In genomic region chr1:218284917-218285635, GRCh38 we compare ENCODE assay signal across 8 cellular contexts. TPM values are rescaled to one million over a fixed set of nuclear protein-coding genes. Genes with fewer than 3 reads are reported as not detected.
DNase-seq lines count a peak whose midpoint lies in the region; ATAC-seq and TF ChIP-seq lines count a peak whose summit lies in the region.

A gene with protein sequence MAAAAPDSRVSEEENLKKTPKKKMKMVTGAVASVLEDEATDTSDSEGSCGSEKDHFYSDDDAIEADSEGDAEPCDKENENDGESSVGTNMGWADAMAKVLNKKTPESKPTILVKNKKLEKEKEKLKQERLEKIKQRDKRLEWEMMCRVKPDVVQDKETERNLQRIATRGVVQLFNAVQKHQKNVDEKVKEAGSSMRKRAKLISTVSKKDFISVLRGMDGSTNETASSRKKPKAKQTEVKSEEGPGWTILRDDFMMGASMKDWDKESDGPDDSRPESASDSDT (plus strand): TSS chr1:218285293. CDS start chr1:218285317, 24 bp downstream.

- TF ChIP-seq CTCF in left ventricle myocardium inferior (IDR thresholded peaks at IDR 0.05; ENCODE audit: borderline replicate concordance) (peak; percentile 31), prostate gland (IDR thresholded peaks at IDR 0.05) (peak in 2 of 4 experiments; percentile 4 to 36)

- H3K9me3 ChIP-seq in left ventricle myocardium inferior (replicated peaks), result peaks cover 5% of the 10 kb centered on the region
- H3K9me3 ChIP-seq in prostate gland, result no peaks in the 10 kb centered on the region

- H3K9me3 Mint-ChIP-seq in T-helper 1 cell treated with Interleukin-12 subunit alpha and Interleukin-12 subunit beta and Interleukin-4 antibody, amounts not matched to agents 30 μg/mL and 1 μg/mL, for 36 hours, result no peaks in the 10 kb centered on the region

- peak within 1 kb of the TSS; percentile 88 for H3K27ac ChIP-seq in left ventricle myocardium inferior (replicated peaks)
- peak within 1 kb of the TSS; percentile 83 to 87 for H3K27ac ChIP-seq in prostate gland
- H3K27ac ChIP-seq in urinary bladder (ENCODE audit: low read depth), result no peak within 1 kb of the TSS

- peak; percentile 28 for TF ChIP-seq POLR2A in prostate gland (IDR thresholded peaks at IDR 0.05)

- H3K27me3 Mint-ChIP-seq in T-helper 1 cell treated with Interleukin-12 subunit alpha and Interleukin-12 subunit beta and Interleukin-4 antibody, amounts not matched to agents 30 μg/mL and 1 μg/mL, for 36 hours (ENCODE audit: low read depth), result peaks cover 4% of the 10 kb centered on the region

- peaks cover 7% of the 10 kb centered on the region for H3K27me3 ChIP-seq in left ventricle myocardium inferior (ENCODE audit: low read depth)
- H3K27me3 ChIP-seq in prostate gland (replicated peaks; ENCODE audit: insufficient read depth), result no peaks in the 10 kb centered on the region

- H3K4me3 ChIP-seq in left ventricle myocardium inferior (peak within 1 kb of the TSS; percentile 87), prostate gland (peak within 1 kb of the TSS; percentile 66 to 70), urinary bladder (ENCODE audit: low read depth, low read length) (peak within 1 kb of the TSS; percentile 56)

- H3K4me1 ChIP-seq in left ventricle myocardium inferior (peaks cover 44% of the 10 kb centered on the region), prostate gland (replicated peaks) (no peaks in the 10 kb centered on the region), urinary bladder (ENCODE audit: insufficient read depth) (peaks cover 2% of the 10 kb centered on the region)

- H3K36me3 Mint-ChIP-seq in T-helper 1 cell treated with Interleukin-12 subunit alpha and Interleukin-12 subunit beta and Interleukin-4 antibody, amounts not matched to agents 30 μg/mL and 1 μg/mL, for 36 hours (ENCODE audit: low read depth), result no peaks in the 10 kb centered on the region

- H3K36me3 ChIP-seq in left ventricle myocardium inferior, result no peaks in the 10 kb centered on the region
- no peaks in the 10 kb centered on the region for H3K36me3 ChIP-seq in prostate gland
- no peaks in the 10 kb centered on the region for H3K36me3 ChIP-seq in urinary bladder (ENCODE audit: insufficient read depth)

- H3K4me1 Mint-ChIP-seq in T-helper 1 cell treated with Interleukin-12 subunit alpha and Interleukin-12 subunit beta and Interleukin-4 antibody, amounts not matched to agents 30 μg/mL and 1 μg/mL, for 36 hours (ENCODE audit: low read depth), result peaks cover 17% of the 10 kb centered on the region

- peak within 1 kb of the TSS; percentile 96 for H3K27ac Mint-ChIP-seq in T-helper 1 cell treated with Interleukin-12 subunit alpha and Interleukin-12 subunit beta and Interleukin-4 antibody, amounts not matched to agents 30 μg/mL and 1 μg/mL, for 36 hours

- intact Hi-C loops in left ventricle myocardium inferior (cut with micrococcal nuclease), result no loop called here
- intact Hi-C loops in prostate gland (cut with DNase I), result no loop called here

- ATAC-seq in GM18498 (IDR thresholded peaks at IDR 0.05; ENCODE audit: unreplicated experiment), result peak; percentile 100
- ATAC-seq in HG02884 (IDR thresholded peaks at IDR 0.05; ENCODE audit: unreplicated experiment), result peak; percentile 100

- WGBS in prostate gland, result under 1% methylated on average over 45 of the region's 45 CpGs
- under 1% methylated on average over 45 of the region's 45 CpGs for WGBS in urinary bladder

- peak; percentile 77 for DNase-seq in NCI-H146 treated with DMSO at 0.1 percent for 48 hours (lab: John Stamatoyannopoulos, UW; ENCODE audit: unreplicated experiment)
- DNase-seq in amniotic stem cell (lab: John Stamatoyannopoulos, UW), result peak; percentile 75
- peak; percentile 88 for DNase-seq in left ventricle myocardium inferior
- peak; percentile 85 for DNase-seq in prostate gland (ENCODE audit: low spot score)

- H3K4me3 Mint-ChIP-seq in T-helper 1 cell treated with Interleukin-12 subunit alpha and Interleukin-12 subunit beta and Interleukin-4 antibody, amounts not matched to agents 30 μg/mL and 1 μg/mL, for 36 hours, result peak within 1 kb of the TSS; percentile 99

RNA-seq across cellular contexts. Expression of the gene that starts here (rescaled TPM):
- total RNA-seq in left ventricle myocardium inferior (20.8 TPM), prostate gland (1 to 10 TPM; 4.1 TPM), urinary bladder (17.9 TPM)
- 3.8 TPM for polyA plus RNA-seq in urinary bladder
